Comparison of ENCODE assay signal across 29 cellular contexts in the genomic region with DNA sequence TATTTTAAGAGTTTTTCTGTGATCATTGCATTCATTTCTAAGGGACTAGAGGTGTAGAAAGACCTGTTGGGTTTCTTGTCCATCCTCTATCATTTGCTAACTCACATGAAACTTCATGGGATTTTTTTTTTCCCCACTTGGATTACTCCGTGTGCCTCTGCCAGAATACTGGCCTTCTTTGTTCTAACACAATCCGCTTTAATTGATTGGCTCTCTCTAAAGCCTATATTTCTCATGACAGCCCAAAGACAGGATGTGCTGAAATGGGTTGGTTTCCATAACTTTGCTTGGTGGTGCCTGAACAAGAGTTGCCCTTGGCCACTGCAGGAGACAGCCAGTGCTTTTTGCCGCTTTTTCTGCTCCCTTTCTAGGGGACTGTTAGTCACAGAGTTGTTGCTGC.
"Had no signal": no experiment of that assay in that cellular context is flagged by ENCODE, and none has a peak within 500 bp of the region (broad histone marks: within the 10 kb centered on the region; RNA-seq: fewer than 3 reads in every experiment).

No MANE protein-coding gene starts in this region.

- H3K27me3 Mint-ChIP-seq: activated naive CD8-positive, alpha-beta T cell had no signal

- H3K4me3 ChIP-seq: body of pancreas, cardiac muscle cell, coronary artery, dorsolateral prefrontal cortex, gastroesophageal sphincter, spleen, testis, transverse colon had no signal

- H3K4me1 Mint-ChIP-seq: activated CD4-positive, alpha-beta T cell treated with anti-CD3 and anti-CD28 coated beads, Interleukin-2, amount 10 ng/mL, durations not matched to agents 24 days and 14 days; T-helper 17 cell had no signal

- H3K27ac ChIP-seq: body of pancreas, cardiac muscle cell, coronary artery, dorsolateral prefrontal cortex, gastroesophageal sphincter, spleen, testis, transverse colon had no signal

- DNase-seq: activated CD4-positive, alpha-beta memory T cell treated with anti-CD3 and anti-CD28 coated beads for 36 hours; activated CD4-positive, alpha-beta T cell treated with anti-CD3 and anti-CD28 coated beads, Interleukin-2, amount 10 ng/mL, durations not matched to agents 24 days and 14 days; activated CD4-positive, CD25-positive, alpha-beta regulatory T cell treated with anti-CD3 and anti-CD28 coated beads, Interleukin-2, amount 50 U/mL, for 72 hours; activated CD8-positive, alpha-beta memory T cell treated with anti-CD3 and anti-CD28 coated beads, Interleukin-2, amount 50 U/mL, for 48 hours; activated naive CD4-positive, alpha-beta T cell; activated T-cell treated with anti-CD3 and anti-CD28 coated beads, Interleukin-2, amount 50 U/mL, for 4 hours; anterior cingulate cortex; body of pancreas; cerebellar nuclear complex; dorsolateral prefrontal cortex; effector memory CD4-positive, alpha-beta T cell; hippocampal formation; left colon; naive thymus-derived CD8-positive, alpha-beta T cell; posterior cingulate gyrus; right cardiac atrium; spleen; stimulated activated CD4-positive, alpha-beta T cell treated with anti-CD3 and anti-CD28 coated beads, Interleukin-2, amount 100 ng/mL, for 48 hours; stimulated activated naive CD4-positive, alpha-beta T cell treated with Interleukin-2 at 50 U/mL for 16 hours; T-helper 17 cell; T1000; testis; transverse colon had no signal

- FAIRE-seq: urothelium cell line had no signal

- H3K36me3 Mint-ChIP-seq: activated CD4-positive, alpha-beta memory T cell treated with anti-CD3 and anti-CD28 coated beads for 36 hours; activated naive CD8-positive, alpha-beta T cell; naive thymus-derived CD8-positive, alpha-beta T cell had no signal

- H3K4me3 Mint-ChIP-seq: activated CD4-positive, alpha-beta memory T cell treated with anti-CD3 and anti-CD28 coated beads for 36 hours; activated CD4-positive, alpha-beta T cell treated with anti-CD3 and anti-CD28 coated beads, Interleukin-2, amount 10 ng/mL, durations not matched to agents 24 days and 14 days; activated naive CD8-positive, alpha-beta T cell; activated T-cell treated with anti-CD3 and anti-CD28 coated beads, Interleukin-2, amount 50 U/mL, for 4 hours; naive thymus-derived CD8-positive, alpha-beta T cell; T-helper 17 cell had no signal

- H3K9me3 ChIP-seq: body of pancreas, gastroesophageal sphincter, spleen, testis, transverse colon had no signal

- H3K27ac Mint-ChIP-seq: activated CD4-positive, alpha-beta memory T cell treated with anti-CD3 and anti-CD28 coated beads for 36 hours; activated CD4-positive, alpha-beta T cell treated with anti-CD3 and anti-CD28 coated beads, Interleukin-2, amount 10 ng/mL, durations not matched to agents 24 days and 14 days; activated naive CD8-positive, alpha-beta T cell; activated T-helper 2 cell treated with anti-CD3 and anti-CD28 coated beads, Interferon-gamma antibody, Interleukin-2, Interleukin-4, amounts not matched to agents 10 μg/mL and 5 μg/mL and 100 μg/mL, durations not matched to agents 14 hours and 24 hours and 36 hours; naive thymus-derived CD8-positive, alpha-beta T cell; T-helper 17 cell had no signal

- H3K36me3 ChIP-seq: cardiac muscle cell, gastroesophageal sphincter, spleen, transverse colon had no signal

- H3K27me3 ChIP-seq: body of pancreas, cardiac muscle cell, dorsolateral prefrontal cortex, gastroesophageal sphincter, testis, transverse colon had no signal

- H3K9me3 Mint-ChIP-seq: activated CD4-positive, alpha-beta memory T cell treated with anti-CD3 and anti-CD28 coated beads for 36 hours; activated CD4-positive, alpha-beta T cell treated with anti-CD3 and anti-CD28 coated beads, Interleukin-2, amount 10 ng/mL, durations not matched to agents 24 days and 14 days; activated T-cell treated with anti-CD3 and anti-CD28 coated beads, Interleukin-2, amount 50 U/mL, for 4 hours; activated T-helper 2 cell treated with anti-CD3 and anti-CD28 coated beads, Interferon-gamma antibody, Interleukin-2, Interleukin-4, amounts not matched to agents 10 μg/mL and 5 μg/mL and 100 μg/mL, durations not matched to agents 14 hours and 24 hours and 36 hours; naive thymus-derived CD8-positive, alpha-beta T cell had no signal
